26 cellular contexts compared by ENCODE assay signal in genomic region chr14:105123266-105123665, GRCh38.
"Had no signal": no experiment of that assay in that cellular context is flagged by ENCODE, and none has a peak within 500 bp of the region (broad histone marks: within the 10 kb centered on the region; RNA-seq: fewer than 3 reads in every experiment).

No MANE protein-coding gene starts in this region.

- H3K9ac ChIP-seq: KMS-11 had no signal

- DNase-seq: activated B cell treated with CpG ODN at 0.5 μM for 24 hours; activated CD4-positive, alpha-beta memory T cell treated with anti-CD3 and anti-CD28 coated beads for 36 hours; activated CD4-positive, alpha-beta T cell treated with anti-CD3 and anti-CD28 coated beads, Interleukin-2, amount 10 ng/mL, durations not matched to agents 7 days and 5 days; activated CD8-positive, alpha-beta memory T cell treated with anti-CD3 and anti-CD28 coated beads, Interleukin-2, amount 50 U/mL, for 4 hours; activated gamma-delta T cell treated with Interleukin-2 at 50 U/mL for 16 hours; activated naive CD4-positive, alpha-beta T cell treated with anti-CD3 and anti-CD28 coated beads, Interleukin-2, amount 10 ng/mL, durations not matched to agents 7 days and 5 days; activated naive CD8-positive, alpha-beta T cell treated with anti-CD3 and anti-CD28 coated beads for 36 hours; activated T-cell treated with anti-CD3 and anti-CD28 coated beads, Interleukin-2, amount 50 U/mL, for 72 hours; brain microvascular endothelial cell; MG63; MV-4-11; NCI-H1092 treated with DMSO at 0.1 percent for 48 hours; NCI-H1436; NCI-H187; NCI-H2081; NCI-H446; NCI-H524; SIG-M5; T-cell; T-helper 2 cell; T1000 had no signal

- H3K36me3 Mint-ChIP-seq: activated naive CD4-positive, alpha-beta T cell treated with anti-CD3 and anti-CD28 coated beads, Interleukin-2, amount 10 ng/mL, durations not matched to agents 7 days and 5 days; activated naive CD8-positive, alpha-beta T cell treated with anti-CD3 and anti-CD28 coated beads for 36 hours had no signal

- H3K4me3 ChIP-seq: cardiac muscle cell, MG63, SK-N-MC had no signal

- H3K4me3 Mint-ChIP-seq: activated B cell treated with CpG ODN at 0.5 μM for 24 hours; activated CD4-positive, alpha-beta memory T cell treated with anti-CD3 and anti-CD28 coated beads for 36 hours; activated CD4-positive, alpha-beta T cell treated with anti-CD3 and anti-CD28 coated beads, Interleukin-2, amount 10 ng/mL, durations not matched to agents 7 days and 5 days; activated naive CD4-positive, alpha-beta T cell treated with anti-CD3 and anti-CD28 coated beads, Interleukin-2, amount 10 ng/mL, durations not matched to agents 7 days and 5 days; activated naive CD8-positive, alpha-beta T cell treated with anti-CD3 and anti-CD28 coated beads for 36 hours; activated T-cell treated with anti-CD3 and anti-CD28 coated beads, Interleukin-2, amount 50 U/mL, for 72 hours; T-cell had no signal

- H3K4me1 Mint-ChIP-seq: activated B cell treated with CpG ODN at 0.5 μM for 24 hours; activated naive CD8-positive, alpha-beta T cell treated with anti-CD3 and anti-CD28 coated beads for 36 hours had no signal

- H3K36me3 ChIP-seq: brain microvascular endothelial cell, cardiac muscle cell, MG63 had no signal

- H3K27ac Mint-ChIP-seq: activated B cell treated with CpG ODN at 0.5 μM for 24 hours; activated CD4-positive, alpha-beta memory T cell treated with anti-CD3 and anti-CD28 coated beads for 36 hours; activated CD4-positive, alpha-beta T cell treated with anti-CD3 and anti-CD28 coated beads, Interleukin-2, amount 10 ng/mL, durations not matched to agents 7 days and 5 days; activated naive CD4-positive, alpha-beta T cell treated with anti-CD3 and anti-CD28 coated beads, Interleukin-2, amount 10 ng/mL, durations not matched to agents 7 days and 5 days; activated naive CD8-positive, alpha-beta T cell treated with anti-CD3 and anti-CD28 coated beads for 36 hours; activated T-cell treated with anti-CD3 and anti-CD28 coated beads, Interleukin-2, amount 50 U/mL, for 72 hours; activated T-helper 2 cell treated with anti-CD3 and anti-CD28 coated beads, Interferon-gamma antibody, Interleukin-2, Interleukin-4, amounts not matched to agents 10 μg/mL and 5 μg/mL and 100 μg/mL, durations not matched to agents 14 hours and 24 hours and 36 hours; T-cell had no signal

- H3K27ac ChIP-seq: brain microvascular endothelial cell, cardiac muscle cell, KMS-11, SK-N-MC had no signal

- H3K9me3 ChIP-seq: MG63 had no signal

- FAIRE-seq: TTC549 had no signal

- ATAC-seq: activated T-cell treated with anti-CD3 and anti-CD28 coated beads, Interleukin-2, amount 50 U/mL, for 72 hours; T-cell had no signal
